ENCODE assay signal across 19 cellular contexts in the genomic region with DNA sequence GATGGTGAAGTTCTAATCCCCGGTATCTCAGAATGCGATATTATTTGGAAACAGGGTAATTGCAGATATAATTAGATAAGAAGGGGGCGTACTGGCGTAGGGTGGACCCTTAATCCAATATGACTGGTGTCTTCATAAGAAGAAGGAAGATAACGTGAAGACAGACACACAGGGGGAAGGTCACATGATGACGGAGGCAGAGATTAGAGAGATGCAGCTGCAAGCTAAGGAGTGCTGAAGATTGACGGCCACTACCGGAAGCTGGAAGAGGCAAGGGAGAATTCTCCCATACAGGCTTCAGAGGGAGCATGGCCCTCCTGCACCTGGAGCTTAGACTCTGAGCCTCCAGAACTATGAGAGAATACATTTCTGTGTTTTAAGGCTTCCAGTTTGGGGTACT. TPM values are rescaled to one million over a fixed set of nuclear protein-coding genes. Genes with fewer than 3 reads are reported as not detected.
A peak's percentile ranks its signal among the peaks of the same experiment; 100 is the strongest.
DNase-seq lines count a peak whose midpoint lies in the region; ATAC-seq lines count a peak whose summit lies in the region.
"Had no signal": no experiment of that assay in that cellular context is flagged by ENCODE, and none has a peak within 500 bp of the region (broad histone marks: within the 10 kb centered on the region; RNA-seq: fewer than 3 reads in every experiment).

No MANE protein-coding gene starts in this region.

- no peak overlapping the region for H2AFZ ChIP-seq in mesenchymal stem cell (ENCODE audit: low read depth, low read length)

- H3K4me1 Mint-ChIP-seq in activated naive CD8-positive, alpha-beta T cell (ENCODE audit: low read depth) = peaks cover 35% of the 10 kb centered on the region
- H3K4me1 Mint-ChIP-seq in activated naive CD8-positive, alpha-beta T cell treated with anti-CD3 and anti-CD28 coated beads for 36 hours = peaks cover 11% of the 10 kb centered on the region
- H3K4me1 Mint-ChIP-seq in T-helper 17 cell = peaks cover 27% of the 10 kb centered on the region
- peaks cover 10% of the 10 kb centered on the region for H3K4me1 Mint-ChIP-seq in activated CD4-positive, alpha-beta T cell treated with anti-CD3 and anti-CD28 coated beads, Interleukin-2, amount 10 ng/mL, durations not matched to agents 7 days and 5 days

- H2BK5ac ChIP-seq in mesenchymal stem cell (ENCODE audit: low read depth, low read length, poor library complexity, severe bottlenecking) = no peak overlapping the region

- no peak overlapping the region for H3K4me3 ChIP-seq in mesenchymal stem cell (ENCODE audit: insufficient read depth in 1 of 2, low read depth in 1 of 2, low read length in 2 of 2)
- H3K4me3 ChIP-seq: MG63 had no signal

- ATAC-seq in T-helper 17 cell (no peak), HG03521 (IDR thresholded peaks at IDR 0.05; ENCODE audit: unreplicated experiment) (no peak)
- ATAC-seq: Panc1 had no signal

- no peak overlapping the region for H3K4me3 Mint-ChIP-seq in activated naive CD8-positive, alpha-beta T cell
- no peak overlapping the region for H3K4me3 Mint-ChIP-seq in activated naive CD8-positive, alpha-beta T cell treated with anti-CD3 and anti-CD28 coated beads for 36 hours
- H3K4me3 Mint-ChIP-seq in T-helper 17 cell = no peak overlapping the region
- no peak overlapping the region for H3K4me3 Mint-ChIP-seq in activated CD4-positive, alpha-beta T cell treated with anti-CD3 and anti-CD28 coated beads, Interleukin-2, amount 10 ng/mL, durations not matched to agents 7 days and 5 days
- H3K4me3 Mint-ChIP-seq: CD14-positive monocyte had no signal

- H3K9me3 ChIP-seq in T-helper 17 cell (ENCODE audit: control insufficient read depth, low read length, poor library complexity, severe bottlenecking) (no peaks in the 10 kb centered on the region), mesenchymal stem cell (ENCODE audit: control insufficient read depth, low read length) (peaks cover 2% of the 10 kb centered on the region)

- H3K14ac ChIP-seq in mesenchymal stem cell (ENCODE audit: low read length in 2 of 2) = no peak overlapping the region

- H3K36me3 Mint-ChIP-seq in activated naive CD8-positive, alpha-beta T cell = peaks cover 18% of the 10 kb centered on the region
- H3K36me3 Mint-ChIP-seq in activated naive CD8-positive, alpha-beta T cell treated with anti-CD3 and anti-CD28 coated beads for 36 hours = peaks cover 14% of the 10 kb centered on the region
- H3K36me3 Mint-ChIP-seq in T-helper 17 cell (ENCODE audit: low read depth) = peaks cover 2% of the 10 kb centered on the region
- H3K36me3 Mint-ChIP-seq in activated CD4-positive, alpha-beta T cell treated with anti-CD3 and anti-CD28 coated beads, Interleukin-2, amount 10 ng/mL, durations not matched to agents 7 days and 5 days (ENCODE audit: low read depth) = peaks cover 26% of the 10 kb centered on the region

- no peak overlapping the region for H2BK12ac ChIP-seq in mesenchymal stem cell (ENCODE audit: low read length in 2 of 2)

- DNase-seq in activated naive CD8-positive, alpha-beta T cell treated with anti-CD3 and anti-CD28 coated beads for 36 hours = no peak
- DNase-seq in T-helper 17 cell = no peak
- peak; percentile 15 for DNase-seq in mesenchymal stem cell
- no peak for DNase-seq in activated CD4-positive, alpha-beta T cell treated with anti-CD3 and anti-CD28 coated beads for 4 hours
- DNase-seq in activated CD4-positive, alpha-beta T cell treated with anti-CD3 and anti-CD28 coated beads, Interleukin-2, amount 10 ng/mL, durations not matched to agents 7 days and 5 days = no peak
- DNase-seq: EL, GF-D8, H7, MG63, NCI-H1048, NCI-H1417 treated with DMSO at 0.1 percent for 48 hours, NCI-H187, NCI-H446 treated with DMSO at 0.1 percent for 48 hours, NCI-H69, SIG-M5 had no signal

- H3K18ac ChIP-seq in mesenchymal stem cell (ENCODE audit: low read depth in 1 of 2, low read length in 2 of 2) = no peak overlapping the region

- no peak overlapping the region for H4K8ac ChIP-seq in mesenchymal stem cell (ENCODE audit: low read length)

- no peak overlapping the region for H2AK5ac ChIP-seq in mesenchymal stem cell (ENCODE audit: low read length, severe bottlenecking)

- H3K79me1 ChIP-seq in mesenchymal stem cell (replicated peaks; ENCODE audit: low read length, poor library complexity, severe bottlenecking) = peaks cover 9% of the 10 kb centered on the region

- H3K4ac ChIP-seq in mesenchymal stem cell (ENCODE audit: low read depth in 1 of 2, low read length in 2 of 2) = no peak overlapping the region

- H3K9me3 Mint-ChIP-seq in activated naive CD8-positive, alpha-beta T cell (ENCODE audit: low read depth) = no peaks in the 10 kb centered on the region
- peaks cover under 1% of the 10 kb centered on the region for H3K9me3 Mint-ChIP-seq in activated naive CD8-positive, alpha-beta T cell treated with anti-CD3 and anti-CD28 coated beads for 36 hours
- peaks cover 4% of the 10 kb centered on the region for H3K9me3 Mint-ChIP-seq in activated CD4-positive, alpha-beta T cell treated with anti-CD3 and anti-CD28 coated beads, Interleukin-2, amount 10 ng/mL, durations not matched to agents 7 days and 5 days

- peaks cover 0 to 2% of the 10 kb centered on the region in 2 experiments for H3K36me3 ChIP-seq in mesenchymal stem cell (ENCODE audit: control insufficient read depth in 1 of 2, insufficient read depth in 2 of 2, low read depth in 1 of 2, low read length in 2 of 2)

- H2BK120ac ChIP-seq in mesenchymal stem cell (ENCODE audit: low read depth, low read length) = peak overlapping the region; percentile 19

- no peaks in the 10 kb centered on the region for H3K27me3 ChIP-seq in mesenchymal stem cell (ENCODE audit: control insufficient read depth in 1 of 2, insufficient read depth in 1 of 2, low read length in 2 of 2)
- H3K27me3 ChIP-seq: MG63 had no signal

- no peak overlapping the region for H3K9ac ChIP-seq in mesenchymal stem cell (ENCODE audit: low read length)

- peaks cover 9% of the 10 kb centered on the region for H3K4me1 ChIP-seq in mesenchymal stem cell (ENCODE audit: control insufficient read depth, insufficient read depth, low read depth, low read length)

- POLR2A ChIA-PET in activated CD4-positive, alpha-beta T cell treated with anti-CD3 and anti-CD28 coated beads, Interleukin-2, amount 10 ng/mL, durations not matched to agents 7 days and 5 days (lab: Charles Lee) = no interaction called here

- 79% methylated on average over 8 of the region's 8 CpGs for WGBS in mesenchymal stem cell

- H3K4me2 ChIP-seq in mesenchymal stem cell (ENCODE audit: low read length, poor library complexity, severe bottlenecking) = no peak overlapping the region

- no peak overlapping the region for H4K91ac ChIP-seq in mesenchymal stem cell (ENCODE audit: low read length)

- no peak overlapping the region for H3K27ac ChIP-seq in mesenchymal stem cell (ENCODE audit: low read length, poor library complexity, severe bottlenecking)

- no peaks in the 10 kb centered on the region for H3K27me3 Mint-ChIP-seq in activated naive CD8-positive, alpha-beta T cell
- H3K27me3 Mint-ChIP-seq in activated naive CD8-positive, alpha-beta T cell treated with anti-CD3 and anti-CD28 coated beads for 36 hours = no peaks in the 10 kb centered on the region
- no peaks in the 10 kb centered on the region for H3K27me3 Mint-ChIP-seq in T-helper 17 cell
- no peaks in the 10 kb centered on the region for H3K27me3 Mint-ChIP-seq in activated CD4-positive, alpha-beta T cell treated with anti-CD3 and anti-CD28 coated beads, Interleukin-2, amount 10 ng/mL, durations not matched to agents 7 days and 5 days

- H3K23ac ChIP-seq in mesenchymal stem cell (ENCODE audit: low read length in 2 of 2) = no peak overlapping the region

- peak overlapping the region; percentile 50 for H3K27ac Mint-ChIP-seq in activated naive CD8-positive, alpha-beta T cell
- H3K27ac Mint-ChIP-seq in activated naive CD8-positive, alpha-beta T cell treated with anti-CD3 and anti-CD28 coated beads for 36 hours = no peak overlapping the region
- peak overlapping the region; percentile 27 for H3K27ac Mint-ChIP-seq in T-helper 17 cell
- H3K27ac Mint-ChIP-seq in activated CD4-positive, alpha-beta T cell treated with anti-CD3 and anti-CD28 coated beads, Interleukin-2, amount 10 ng/mL, durations not matched to agents 7 days and 5 days = no peak overlapping the region

- CTCF ChIA-PET in activated CD4-positive, alpha-beta T cell treated with anti-CD3 and anti-CD28 coated beads, Interleukin-2, amount 10 ng/mL, durations not matched to agents 7 days and 5 days (lab: Charles Lee) = interaction anchor here (0.9 to 1.8 kb wide), 2 partner anchors 8 to 33 kb away, joined by 3 to 7 read pairs; no protein-coding TSS in a partner anchor

- H2BK15ac ChIP-seq in mesenchymal stem cell (ENCODE audit: low read depth, poor library complexity, severe bottlenecking) = no peak overlapping the region

RNA-seq across cellular contexts. Expression of a gene that starts 54.8 kb away (rescaled TPM):
- total RNA-seq in activated naive CD8-positive, alpha-beta T cell treated with anti-CD3 and anti-CD28 coated beads for 36 hours = 1 to 10 TPM; 5.1 to 5.9 TPM
- total RNA-seq in T-helper 17 cell = 100 to 1,000 TPM in 1 of 2 donors, 10 to 100 TPM in 1; 83.4 to 116 TPM
- 0.08 TPM for polyA plus RNA-seq in mesenchymal stem cell (2013, experiment 1 of 2)
- polyA plus RNA-seq in mesenchymal stem cell (2013, experiment 2 of 2) = 0.14 TPM
- 10 to 100 TPM; 37.8 to 44.4 TPM for total RNA-seq in activated CD4-positive, alpha-beta T cell treated with anti-CD3 and anti-CD28 coated beads, Interleukin-2, amount 10 ng/mL, durations not matched to agents 7 days and 5 days

Comparison
In these comparisons a context has a peak if more than half of its experiments do, and no peak if none do; other contexts are left out.
1. H3K27ac Mint-ChIP-seq: peak in activated naive CD8-positive, alpha-beta T cell (single experiment) and T-helper 17 cell (single experiment); none in activated naive CD8-positive, alpha-beta T cell treated with anti-CD3 and anti-CD28 coated beads for 36 hours (single experiment) and activated CD4-positive, alpha-beta T cell treated with anti-CD3 and anti-CD28 coated beads, Interleukin-2, amount 10 ng/mL, durations not matched to agents 7 days and 5 days (single experiment).
2. RNA of a gene that starts 54.8 kb away (total RNA-seq): 83.4 to 116 TPM in T-helper 17 cell and 37.8 to 44.4 TPM in activated CD4-positive, alpha-beta T cell treated with anti-CD3 and anti-CD28 coated beads, Interleukin-2, amount 10 ng/mL, durations not matched to agents 7 days and 5 days; 5.1 to 5.9 TPM in activated naive CD8-positive, alpha-beta T cell treated with anti-CD3 and anti-CD28 coated beads for 36 hours; every median in the first group is over 4 times any median in the second.